Comparison of ENCODE assay signal across 25 cellular contexts in the genomic region with DNA sequence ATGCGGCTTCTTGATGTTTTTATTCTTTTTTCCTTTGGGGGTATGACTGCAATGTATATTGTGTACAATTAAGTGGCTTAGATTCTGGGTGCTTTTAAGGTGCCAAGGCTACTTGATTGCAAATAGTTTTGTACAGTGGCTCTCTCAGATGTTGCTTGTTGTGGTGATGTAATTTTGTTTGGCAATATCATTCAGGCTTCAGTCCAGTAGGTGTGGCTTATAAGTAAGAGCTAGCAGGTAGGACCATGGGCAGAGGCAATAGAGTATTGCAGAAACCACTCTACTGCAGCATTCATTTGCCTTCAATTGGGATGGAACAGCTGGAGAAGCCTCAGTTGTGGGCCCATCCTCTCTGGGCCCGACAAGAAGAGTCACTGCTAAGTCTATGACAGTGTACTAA.
"Had no signal": no experiment of that assay in that cellular context is flagged by ENCODE, and none has a peak within 500 bp of the region (broad histone marks: within the 10 kb centered on the region; RNA-seq: fewer than 3 reads in every experiment).

No MANE protein-coding gene starts in this region.

- H3K27me3 ChIP-seq: dorsolateral prefrontal cortex, esophagus muscularis mucosa, ovary, spleen, tibial artery had no signal

- ATAC-seq: left colon; left ventricle myocardium superior; naive thymus-derived CD8-positive, alpha-beta T cell; psoas muscle; right cardiac atrium had no signal

- H3K4me1 ChIP-seq: esophagus muscularis mucosa, lower lobe of right lung, psoas muscle, spleen, tibial artery had no signal

- H3K36me3 ChIP-seq: esophagus muscularis mucosa, lower lobe of right lung, ovary, spleen, tibial artery had no signal

- FAIRE-seq: frontal cortex, urothelium cell line had no signal

- H3K27ac ChIP-seq: dorsolateral prefrontal cortex, esophagus muscularis mucosa, lower lobe of right lung, ovary, psoas muscle, skin epidermis, spleen, tibial artery had no signal

- DNase-seq: cerebellar nuclear complex; dorsolateral prefrontal cortex; effector CD4-positive, alpha-beta T cell; hypothalamus; immature natural killer cell; islet precursor cell; kidney glomerular epithelial cell; left colon; left ventricle myocardium superior; lower lobe of right lung; naive thymus-derived CD8-positive, alpha-beta T cell; occipital lobe; ovary; posterior cingulate gyrus; psoas muscle; right cardiac atrium; spleen; stimulated activated CD4-positive, alpha-beta T cell treated with anti-CD3 and anti-CD28 coated beads, Interleukin-4, amount 100 ng/mL, for 4 hours; stimulated activated naive CD4-positive, alpha-beta T cell; stimulated activated naive CD8-positive, alpha-beta T cell treated with anti-CD3 and anti-CD28 coated beads, Interleukin-15, amount 100 ng/mL, for 72 hours; tibial artery had no signal

- H3K4me3 ChIP-seq: dorsolateral prefrontal cortex, esophagus muscularis mucosa, lower lobe of right lung, ovary, psoas muscle, skin epidermis, spleen, tibial artery had no signal

- H3K9me3 ChIP-seq: esophagus muscularis mucosa, lower lobe of right lung, ovary, psoas muscle, spleen had no signal
